ENCODE assay signal across 8 cellular contexts in genomic region chr18:44733069-44733753, GRCh38. TPM values are rescaled to one million over a fixed set of nuclear protein-coding genes. Genes with fewer than 3 reads are reported as not detected.
A peak's percentile ranks its signal among the peaks of the same experiment; 100 is the strongest.
DNase-seq lines count a peak whose midpoint lies in the region; ATAC-seq and TF ChIP-seq lines count a peak whose summit lies in the region.

No MANE protein-coding gene starts in this region.

- H3K4me3 Mint-ChIP-seq in stimulated activated naive B cell treated with anti-CD40 and anti-IgM and Interleukin-4, amounts not matched to agents 10 μg/mL and 1 μg/mL and 100 μg/mL, for 72 hours = peak overlapping the region; percentile 26 to 35

- H3K27me3 Mint-ChIP-seq in stimulated activated naive B cell treated with anti-CD40 and anti-IgM and Interleukin-4, amounts not matched to agents 10 μg/mL and 1 μg/mL and 100 μg/mL, for 72 hours = no peaks in the 10 kb centered on the region

- no peaks in the 10 kb centered on the region for H3K9me3 ChIP-seq in hepatocyte (ENCODE audit: low read depth)

- H3K4me2 ChIP-seq in hepatocyte = no peak overlapping the region

- peaks cover 7% of the 10 kb centered on the region for H4K20me1 ChIP-seq in hepatocyte (ENCODE audit: insufficient read depth, poor library complexity, severe bottlenecking)

- no peaks in the 10 kb centered on the region for H3K27me3 ChIP-seq in hepatocyte

- peaks cover 65 to 81% of the 10 kb centered on the region in 2 donors for H3K36me3 Mint-ChIP-seq in stimulated activated naive B cell treated with anti-CD40 and anti-IgM and Interleukin-4, amounts not matched to agents 10 μg/mL and 1 μg/mL and 100 μg/mL, for 72 hours

- H3K4me1 ChIP-seq in hepatocyte (ENCODE audit: insufficient read depth) = peaks cover 50% of the 10 kb centered on the region

- H3K36me3 ChIP-seq in hepatocyte (replicated peaks; ENCODE audit: insufficient read depth, low read depth) = no peaks in the 10 kb centered on the region

- DNase-seq in activated T-cell treated with anti-CD3 and anti-CD28 coated beads for 48 hours (ENCODE audit: low read depth) (peak; percentile 24), UCSD-AML1 (lab: John Stamatoyannopoulos, UW; ENCODE audit: unreplicated experiment) (peak; percentile 45), hepatocyte (ENCODE audit: low spot score) (no peak), COLO668 (lab: John Stamatoyannopoulos, UW; ENCODE audit: unreplicated experiment) (no peak)
- DNase-seq in activated T-cell treated with anti-CD3 and anti-CD28 coated beads, Interleukin-2, amount 50 U/mL, for 1 hour = no peak
- no peak for DNase-seq in stimulated activated naive B cell treated with anti-CD40 and anti-IgM and Interleukin-4, amounts not matched to agents 10 μg/mL and 1 μg/mL and 100 μg/mL, for 72 hours
- no peak for DNase-seq in activated CD4-positive, CD25-positive, alpha-beta regulatory T cell treated with anti-CD3 and anti-CD28 coated beads, Interleukin-2, amount 50 U/mL, for 72 hours

- peaks cover 69% of the 10 kb centered on the region for H3K79me2 ChIP-seq in hepatocyte

- no peaks in the 10 kb centered on the region for H3K9me2 ChIP-seq in hepatocyte (replicated peaks; ENCODE audit: insufficient read depth)

- WGBS in hepatocyte (ENCODE audit: low lambda C conversion rate, missing lambda C conversion rate) = 79% methylated on average over 8 of the region's 8 CpGs

- H3K27ac Mint-ChIP-seq in stimulated activated naive B cell treated with anti-CD40 and anti-IgM and Interleukin-4, amounts not matched to agents 10 μg/mL and 1 μg/mL and 100 μg/mL, for 72 hours = peak overlapping the region; percentile 60

- H3K4me3 ChIP-seq in hepatocyte = no peak overlapping the region

- no peak overlapping the region for H2AFZ ChIP-seq in hepatocyte

- peak; percentile 41 to 62 for ATAC-seq in stimulated activated naive B cell treated with anti-CD40 and anti-IgM and Interleukin-4, amounts not matched to agents 10 μg/mL and 1 μg/mL and 100 μg/mL, for 72 hours (replicated peaks)
- ATAC-seq in GM21825 (IDR thresholded peaks at IDR 0.05; ENCODE audit: unreplicated experiment) = no peak

- no peak for TF ChIP-seq CTCF in hepatocyte (IDR thresholded peaks at IDR 0.05; ENCODE audit: poor library complexity)

- peaks cover 5% of the 10 kb centered on the region in 2 donors for H3K9me3 Mint-ChIP-seq in stimulated activated naive B cell treated with anti-CD40 and anti-IgM and Interleukin-4, amounts not matched to agents 10 μg/mL and 1 μg/mL and 100 μg/mL, for 72 hours

- H3K27ac ChIP-seq in hepatocyte = peak overlapping the region; percentile 57

- H3K4me1 Mint-ChIP-seq in stimulated activated naive B cell treated with anti-CD40 and anti-IgM and Interleukin-4, amounts not matched to agents 10 μg/mL and 1 μg/mL and 100 μg/mL, for 72 hours = peaks cover 76 to 86% of the 10 kb centered on the region in 2 donors

RNA-seq across cellular contexts. Expression of gene SETBP1, which starts 52.5 kb away (rescaled TPM):
- 20.1 and 21.1 TPM in 2 replicates for total RNA-seq in hepatocyte
- 8.6 and 10.3 TPM in 2 replicates for polyA plus RNA-seq in hepatocyte

Comparison
In these comparisons a context has a peak if more than half of its experiments do, and no peak if none do; other contexts are left out.
1. DNase-seq: peak in activated T-cell treated with anti-CD3 and anti-CD28 coated beads for 48 hours (single experiment) and UCSD-AML1 (single experiment); none in activated T-cell treated with anti-CD3 and anti-CD28 coated beads, Interleukin-2, amount 50 U/mL, for 1 hour (single experiment), hepatocyte (single experiment), stimulated activated naive B cell treated with anti-CD40 and anti-IgM and Interleukin-4, amounts not matched to agents 10 μg/mL and 1 μg/mL and 100 μg/mL, for 72 hours (single experiment), COLO668 (single experiment) and activated CD4-positive, CD25-positive, alpha-beta regulatory T cell treated with anti-CD3 and anti-CD28 coated beads, Interleukin-2, amount 50 U/mL, for 72 hours (single experiment).